8 cellular contexts compared by ENCODE assay signal in genomic region chr1:114715952-114716303, GRCh38. TPM values are rescaled to one million over a fixed set of nuclear protein-coding genes. Genes with fewer than 3 reads are reported as not detected.
DNase-seq lines count a peak whose midpoint lies in the region; ATAC-seq and TF ChIP-seq lines count a peak whose summit lies in the region.

No MANE protein-coding gene starts in this region.

- H3K9me3 ChIP-seq in SK-N-SH: no peaks in the 10 kb centered on the region
- H3K9me3 ChIP-seq in skeletal muscle satellite cell (replicated peaks; ENCODE audit: low read length): no peaks in the 10 kb centered on the region

- TF ChIP-seq CTCF in SK-N-SH (IDR thresholded peaks at IDR 0.05) (no peak), foreskin keratinocyte (conservative IDR thresholded peaks at IDR 0.05) (no peak)

- 13% methylated on average over 4 of the region's 4 CpGs for WGBS in SK-N-SH (ENCODE audit: low lambda C conversion rate)

- H3K36me3 ChIP-seq in SK-N-SH (replicated peaks in 1 of 2; ENCODE audit: control insufficient read depth in 1 of 2, insufficient read depth in 2 of 2, low read length in 1 of 2) (peaks cover 68 to 73% of the 10 kb centered on the region in 2 experiments), skeletal muscle satellite cell (ENCODE audit: insufficient read depth, low read length) (peaks cover 71% of the 10 kb centered on the region)

- peaks cover 26% of the 10 kb centered on the region for H3K4me1 Mint-ChIP-seq in activated T-cell treated with anti-CD3 and anti-CD28 coated beads, Interleukin-2, amount 50 U/mL, for 4 hours (ENCODE audit: low read depth)

- H3K27me3 Mint-ChIP-seq in activated T-cell treated with anti-CD3 and anti-CD28 coated beads, Interleukin-2, amount 50 U/mL, for 4 hours (ENCODE audit: low read depth): no peaks in the 10 kb centered on the region

- H3K4me3 ChIP-seq in SK-N-SH (ENCODE audit: low read depth in 2 of 2, low read length in 1 of 2): peak overlapping the region; percentile 83 to 99
- peak overlapping the region; percentile 80 for H3K4me3 ChIP-seq in skeletal muscle satellite cell (ENCODE audit: low read length)

- no peaks in the 10 kb centered on the region for H3K9me2 ChIP-seq in SK-N-SH

- POLR2A ChIA-PET in SK-N-SH (lab: Yijun Ruan, JAX): interaction anchor here (1.0 to 1.1 kb wide), 2 partner anchors 16 to 42 kb away, joined by 3 to 6 read pairs; partner anchors contain the start of gene CSDE1

- peaks cover 47% of the 10 kb centered on the region for H3K36me3 Mint-ChIP-seq in activated T-cell treated with anti-CD3 and anti-CD28 coated beads, Interleukin-2, amount 50 U/mL, for 4 hours (ENCODE audit: insufficient read depth)

- H3K9me3 Mint-ChIP-seq in activated T-cell treated with anti-CD3 and anti-CD28 coated beads, Interleukin-2, amount 50 U/mL, for 4 hours: no peaks in the 10 kb centered on the region

- CTCF ChIA-PET in SK-N-SH (lab: Yijun Ruan, JAX): interaction anchor here (0.8 to 1.6 kb wide), 6 partner anchors 8 to 369 kb away, joined by 3 to 5 read pairs (median 3); no protein-coding TSS in a partner anchor

- no peak for TF ChIP-seq RAD21 in SK-N-SH (IDR thresholded peaks at IDR 0.05; ENCODE audit: low read length)

- H2AFZ ChIP-seq in SK-N-SH (ENCODE audit: low read depth): no peak overlapping the region

- peaks cover 38% of the 10 kb centered on the region for H3F3A ChIP-seq in SK-N-SH (replicated peaks; ENCODE audit: insufficient read depth)

- H3K4me1 ChIP-seq in SK-N-SH (ENCODE audit: control insufficient read depth in 1 of 2, insufficient read depth in 2 of 2, low read depth in 1 of 2, low read length in 1 of 2) (peaks cover 12 to 13% of the 10 kb centered on the region in 2 experiments; a peak in 3 of 4 replicates), foreskin keratinocyte (peaks cover 9% of the 10 kb centered on the region), skeletal muscle satellite cell (ENCODE audit: control insufficient read depth, insufficient read depth, low read length) (peaks cover 14% of the 10 kb centered on the region)

- TF ChIP-seq EP300 in SK-N-SH (IDR thresholded peaks at IDR 0.05; ENCODE audit: borderline replicate concordance in 1 of 2, low read depth in 1 of 2, low read length in 1 of 2): no peak

- H3K79me2 ChIP-seq in SK-N-SH (ENCODE audit: insufficient read depth): peaks cover 56% of the 10 kb centered on the region

- no peak for DNase-seq in activated T-cell treated with anti-CD3 and anti-CD28 coated beads, Interleukin-2, amount 50 U/mL, for 4 hours
- no peak for DNase-seq in activated T-cell treated with anti-CD3 and anti-CD28 coated beads for 4 hours
- peak; percentile 22 for DNase-seq in SK-N-SH
- no peak for DNase-seq in foreskin keratinocyte
- no peak for DNase-seq in activated effector memory CD4-positive, alpha-beta T cell treated with Interleukin-2 at 50 U/mL for 16 hours
- no peak for DNase-seq in NCI-H226

- H3K4me3 Mint-ChIP-seq in activated T-cell treated with anti-CD3 and anti-CD28 coated beads, Interleukin-2, amount 50 U/mL, for 4 hours: peak overlapping the region; percentile 96

- H3K9ac ChIP-seq in SK-N-SH (peak overlapping the region; percentile 98), skeletal muscle satellite cell (ENCODE audit: low read depth, low read length) (peak overlapping the region; percentile 97)

- no peak for ATAC-seq in activated T-cell treated with anti-CD3 and anti-CD28 coated beads, Interleukin-2, amount 50 U/mL, for 4 hours
- peak; percentile 22 for ATAC-seq in foreskin keratinocyte
- ATAC-seq in HG03045 (IDR thresholded peaks at IDR 0.05; ENCODE audit: unreplicated experiment): no peak

- no peaks in the 10 kb centered on the region for H4K20me1 ChIP-seq in SK-N-SH (ENCODE audit: insufficient read depth)

- H3K27me3 ChIP-seq in SK-N-SH (ENCODE audit: insufficient read depth): no peaks in the 10 kb centered on the region
- H3K27me3 ChIP-seq in foreskin keratinocyte: no peaks in the 10 kb centered on the region
- H3K27me3 ChIP-seq in skeletal muscle satellite cell (ENCODE audit: control insufficient read depth, insufficient read depth, low read length): no peaks in the 10 kb centered on the region

- peak overlapping the region; percentile 85 to 93 for H3K27ac ChIP-seq in SK-N-SH (ENCODE audit: low read depth in 2 of 2, low read length in 1 of 2)
- H3K27ac ChIP-seq in foreskin keratinocyte: peak overlapping the region; percentile 100

- H3K4me2 ChIP-seq in SK-N-SH (peak overlapping the region; percentile 76), skeletal muscle satellite cell (ENCODE audit: low read length) (peak overlapping the region; percentile 89)

TF ChIP-seq in SK-N-SH, 30 proteins besides CTCF, POLR2A, EP300 and RAD21 (continues in another document):
- TF ChIP-seq NFIC (IDR thresholded peaks at IDR 0.05; ENCODE audit: borderline replicate concordance): no peak
- TF ChIP-seq USF2 (IDR thresholded peaks at IDR 0.05; ENCODE audit: borderline replicate concordance, low read depth, low read length): no peak
- no peak for TF ChIP-seq JUND (IDR thresholded peaks at IDR 0.05)
- TF ChIP-seq GATA2 (CRISPR knock-in tag; IDR thresholded peaks at IDR 0.05): no peak
- no peak for TF ChIP-seq MXI1 (IDR thresholded peaks at IDR 0.05; ENCODE audit: low read depth, low read length)
- TF ChIP-seq POLR2AphosphoS5 (IDR thresholded peaks at IDR 0.05; ENCODE audit: low read depth, low read length): no peak
- no peak for TF ChIP-seq PBX3 (IDR thresholded peaks at IDR 0.05)
- no peak for TF ChIP-seq NRF1 (IDR thresholded peaks at IDR 0.05; ENCODE audit: low read depth, low read length)
- no peak for TF ChIP-seq RCOR1 (IDR thresholded peaks at IDR 0.05; ENCODE audit: low read length)
- TF ChIP-seq FOXJ3 (CRISPR knock-in tag; IDR thresholded peaks at IDR 0.05): no peak
- TF ChIP-seq TAF1 (IDR thresholded peaks at IDR 0.05; ENCODE audit: borderline replicate concordance, low read depth, low read length): no peak
- TF ChIP-seq RFX5 (IDR thresholded peaks at IDR 0.05; ENCODE audit: low read length): no peak
- TF ChIP-seq SMC3 (IDR thresholded peaks at IDR 0.05; ENCODE audit: low read depth, low read length): no peak
- TF ChIP-seq CHD2 (IDR thresholded peaks at IDR 0.05; ENCODE audit: low read length, partially characterized antibody): no peak

RNA-seq across cellular contexts. Expression of gene NRAS, which starts 0.6 kb away (rescaled TPM):
- 10 to 100 TPM; 64.5 to 70.3 (median 67.6) TPM for total RNA-seq in activated T-cell treated with anti-CD3 and anti-CD28 coated beads, Interleukin-2, amount 50 U/mL, for 4 hours
- polyA plus RNA-seq in SK-N-SH (2012; rRNA removed) (15.9 and 23.3 TPM in 2 replicates), foreskin keratinocyte (20.9 and 24.3 TPM in 2 replicates)
- 25.6 and 30.4 TPM in 2 replicates for polyA plus RNA-seq in SK-N-SH (2012; cell fraction: cytosol; rRNA removed)
- polyA plus RNA-seq in SK-N-SH (2012; cell fraction: nucleus; rRNA removed): 4.3 and 10.7 TPM in 2 replicates
- 64.0 and 64.5 TPM in 2 replicates for total RNA-seq in foreskin keratinocyte
- total RNA-seq in skeletal muscle satellite cell (2012; rRNA removed): 70.6 and 81.6 TPM in 2 replicates

RNA-seq across cellular contexts. Expression of gene AMPD1, which starts 20.6 kb away (rescaled TPM):
- not detected for total RNA-seq in activated T-cell treated with anti-CD3 and anti-CD28 coated beads, Interleukin-2, amount 50 U/mL, for 4 hours
- polyA plus RNA-seq in SK-N-SH (2012; rRNA removed) (not detected in 2 replicates), foreskin keratinocyte (not detected in 2 replicates)
- polyA plus RNA-seq in SK-N-SH (2012; cell fraction: cytosol; rRNA removed): not detected in 2 replicates
- polyA plus RNA-seq in SK-N-SH (2012; cell fraction: nucleus; rRNA removed): not detected in 2 replicates
- not detected in 2 replicates for total RNA-seq in foreskin keratinocyte
- 0.51 TPM in 1 of 2 replicates, not detected in the other for total RNA-seq in skeletal muscle satellite cell (2012; rRNA removed)

RNA-seq across cellular contexts. Expression of gene CSDE1, which starts 41.9 kb away (rescaled TPM):
- 100 to 1,000 TPM; 460 to 486 (median 469) TPM for total RNA-seq in activated T-cell treated with anti-CD3 and anti-CD28 coated beads, Interleukin-2, amount 50 U/mL, for 4 hours
- polyA plus RNA-seq in SK-N-SH (2012; rRNA removed) (151 and 249 TPM in 2 replicates), foreskin keratinocyte (115 and 141 TPM in 2 replicates)
- 200 and 223 TPM in 2 replicates for polyA plus RNA-seq in SK-N-SH (2012; cell fraction: cytosol; rRNA removed)
- polyA plus RNA-seq in SK-N-SH (2012; cell fraction: nucleus; rRNA removed): 95.9 and 193 TPM in 2 replicates
- 319 and 325 TPM in 2 replicates for total RNA-seq in foreskin keratinocyte
- 338 and 400 TPM in 2 replicates for total RNA-seq in skeletal muscle satellite cell (2012; rRNA removed)

RNA-seq across cellular contexts. Expression of gene DENND2C, which starts 46.1 kb away (rescaled TPM):
- under 1 TPM; 0.20 to 0.27 (median 0.21) TPM for total RNA-seq in activated T-cell treated with anti-CD3 and anti-CD28 coated beads, Interleukin-2, amount 50 U/mL, for 4 hours
- 0.02 and 0.03 TPM in 2 replicates for polyA plus RNA-seq in SK-N-SH (2012; rRNA removed)
- 0.04 and 0.06 TPM in 2 replicates for polyA plus RNA-seq in SK-N-SH (2012; cell fraction: cytosol; rRNA removed)
- polyA plus RNA-seq in SK-N-SH (2012; cell fraction: nucleus; rRNA removed): 0.05 and 0.18 TPM in 2 replicates
- total RNA-seq in foreskin keratinocyte: 6.1 and 6.9 TPM in 2 replicates
- polyA plus RNA-seq in foreskin keratinocyte: 1.9 and 2.6 TPM in 2 replicates
- total RNA-seq in skeletal muscle satellite cell (2012; rRNA removed): 3.0 and 3.3 TPM in 2 replicates
